Comparison of ENCODE assay signal across 1 cellular context in the genomic region with DNA sequence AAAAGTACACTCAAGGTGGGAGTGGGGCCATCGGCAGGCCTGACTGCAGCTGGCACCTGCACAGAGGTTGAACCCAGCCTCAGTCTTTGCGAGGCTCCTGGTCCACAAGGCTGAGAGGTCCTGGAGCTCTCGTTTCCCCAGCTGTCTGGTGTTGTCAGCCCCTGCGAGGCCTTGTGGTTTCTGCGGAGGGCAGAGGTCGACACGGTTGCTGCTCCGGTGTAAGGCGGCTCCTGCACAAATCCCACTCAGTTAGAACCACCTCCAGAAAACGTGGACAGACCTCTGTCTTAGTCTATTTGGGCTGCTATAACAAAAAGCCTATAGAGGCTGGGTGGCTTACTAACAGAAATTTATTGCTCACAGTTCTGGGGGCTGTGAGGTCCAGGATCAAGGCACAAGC.
TF ChIP-seq lines count a peak whose summit lies in the region.

No MANE protein-coding gene starts in this region.

TF ChIP-seq in HEK293, 187 proteins besides CTCF, POLR2A, EP300 and RAD21 (continued from another document):
- no peak for TF ChIP-seq ZNF843 (tag by site-specific recombination; IDR thresholded peaks at IDR 0.05)
- no peak for TF ChIP-seq ZNF544 (tag by site-specific recombination; IDR thresholded peaks at IDR 0.05)
- no peak for TF ChIP-seq PRDM1 (tag by site-specific recombination; IDR thresholded peaks at IDR 0.05)
- TF ChIP-seq OVOL3 (tag by site-specific recombination; IDR thresholded peaks at IDR 0.05) = no peak
- TF ChIP-seq ZNF600 (tag by site-specific recombination; IDR thresholded peaks at IDR 0.05) = peak; percentile 27; the same call in 1 of the 2 replicates
- peak; percentile 78 for TF ChIP-seq OSR2 (tag by site-specific recombination; IDR thresholded peaks at IDR 0.05)
- no peak for TF ChIP-seq ZNF777 (tag by site-specific recombination; IDR thresholded peaks at IDR 0.05; ENCODE audit: borderline replicate concordance)
- TF ChIP-seq ZNF394 (tag by site-specific recombination; IDR thresholded peaks at IDR 0.05; ENCODE audit: borderline replicate concordance) = no peak
- no peak for TF ChIP-seq ZNF19 (tag by site-specific recombination; IDR thresholded peaks at IDR 0.05; ENCODE audit: low read depth)
- peak; percentile 40 for TF ChIP-seq SETDB1 (IDR thresholded peaks at IDR 0.05; ENCODE audit: insufficient read length, low read length)
- no peak for TF ChIP-seq ZNF530 (tag by site-specific recombination; IDR thresholded peaks at IDR 0.05; ENCODE audit: low read depth)
- no peak for TF ChIP-seq ZNF707 (tag by site-specific recombination; IDR thresholded peaks at IDR 0.05)
- peak; percentile 80 for TF ChIP-seq ZFHX2 (tag by site-specific recombination; conservative IDR thresholded peaks at IDR 0.05)
- TF ChIP-seq ZNF341 (tag by site-specific recombination; IDR thresholded peaks at IDR 0.05; ENCODE audit: low read depth) = no peak
- no peak for TF ChIP-seq ZNF561 (tag by site-specific recombination; IDR thresholded peaks at IDR 0.05; ENCODE audit: borderline replicate concordance)
- no peak for TF ChIP-seq ZNF274 (IDR thresholded peaks at IDR 0.05; ENCODE audit: low read length)
- TF ChIP-seq ZNF274 (tag by site-specific recombination; IDR thresholded peaks at IDR 0.05; ENCODE audit: borderline replicate concordance) = no peak
- TF ChIP-seq BCL11A (tag by site-specific recombination; IDR thresholded peaks at IDR 0.05; ENCODE audit: low read depth) = no peak
- peak; percentile 57 for TF ChIP-seq EGR2 (tag by site-specific recombination; IDR thresholded peaks at IDR 0.05; ENCODE audit: low read depth)
- no peak for TF ChIP-seq ZNF837 (tag by site-specific recombination; IDR thresholded peaks at IDR 0.05)
- TF ChIP-seq ZBTB17 (tag by site-specific recombination; IDR thresholded peaks at IDR 0.05) = no peak
- no peak for TF ChIP-seq ZNF214 (tag by site-specific recombination; IDR thresholded peaks at IDR 0.05; ENCODE audit: borderline replicate concordance)
